19 cellular contexts compared by ENCODE assay signal in genomic region chrX:69501433-69501832, GRCh38. TPM values are rescaled to one million over a fixed set of nuclear protein-coding genes. Genes with fewer than 3 reads are reported as not detected.
DNase-seq lines count a peak whose midpoint lies in the region; ATAC-seq and TF ChIP-seq lines count a peak whose summit lies in the region.
"Had no signal": no experiment of that assay in that cellular context is flagged by ENCODE, and none has a peak within 500 bp of the region (broad histone marks: within the 10 kb centered on the region; RNA-seq: fewer than 3 reads in every experiment).

No MANE protein-coding gene starts in this region.

- no peaks in the 10 kb centered on the region for H3K36me3 Mint-ChIP-seq in Caco-2 (ENCODE audit: insufficient read depth, unreplicated experiment)
- H3K36me3 Mint-ChIP-seq in activated CD8-positive, alpha-beta memory T cell treated with anti-CD3 and anti-CD28 coated beads, Interleukin-2, amount 10 ng/mL, durations not matched to agents 7 days and 5 days, result no peaks in the 10 kb centered on the region
- H3K36me3 Mint-ChIP-seq: CD4-positive, alpha-beta memory T cell had no signal

- H3K27ac ChIP-seq in WERI-Rb-1, result no peak overlapping the region
- H3K27ac ChIP-seq in upper lobe of left lung, result no peak overlapping the region
- H3K27ac ChIP-seq: foreskin keratinocyte, KMS-11, pancreas had no signal

- H3K4me3 Mint-ChIP-seq in Caco-2 (ENCODE audit: unreplicated experiment), result no peak overlapping the region
- no peak overlapping the region for H3K4me3 Mint-ChIP-seq in activated CD8-positive, alpha-beta memory T cell treated with anti-CD3 and anti-CD28 coated beads, Interleukin-2, amount 10 ng/mL, durations not matched to agents 7 days and 5 days
- H3K4me3 Mint-ChIP-seq: CD4-positive, alpha-beta memory T cell; stimulated activated naive CD8-positive, alpha-beta T cell treated with anti-CD3 and anti-CD28 coated beads, Interleukin-15, Interleukin-2, amounts not matched to agents 100 ng/mL and 50 ng/mL, for 24 hours; T-helper 1 cell treated with Interleukin-12 subunit alpha and Interleukin-12 subunit beta and Interleukin-4 antibody, amounts not matched to agents 30 μg/mL and 1 μg/mL, for 36 hours had no signal

- POLR2A ChIA-PET in Caco-2 (lab: Charles Lee), result no interaction called here

- H3K36me3 ChIP-seq in Caco-2 (ENCODE audit: control insufficient read depth, insufficient read depth, low read length) (no peaks in the 10 kb centered on the region), H7 (replicated peaks; ENCODE audit: control insufficient read depth, insufficient read depth, low read length) (no peaks in the 10 kb centered on the region), WERI-Rb-1 (no peaks in the 10 kb centered on the region), upper lobe of left lung (no peaks in the 10 kb centered on the region)
- H3K36me3 ChIP-seq: pancreas had no signal

- H3K4me1 ChIP-seq in Caco-2 (no peaks in the 10 kb centered on the region), upper lobe of left lung (peaks cover 0 to 21% (median 3%) of the 10 kb centered on the region in 4 donors)
- H3K4me1 ChIP-seq: foreskin keratinocyte, pancreas had no signal

- H3K9me3 Mint-ChIP-seq in Caco-2 (ENCODE audit: unreplicated experiment), result no peaks in the 10 kb centered on the region
- no peaks in the 10 kb centered on the region for H3K9me3 Mint-ChIP-seq in activated CD8-positive, alpha-beta memory T cell treated with anti-CD3 and anti-CD28 coated beads, Interleukin-2, amount 10 ng/mL, durations not matched to agents 7 days and 5 days (ENCODE audit: low read depth)
- H3K9me3 Mint-ChIP-seq: activated naive CD4-positive, alpha-beta T cell treated with anti-CD3 and anti-CD28 coated beads, Interleukin-2, amount 50 U/mL, for 72 hours; CD4-positive, alpha-beta memory T cell; stimulated activated naive CD8-positive, alpha-beta T cell treated with anti-CD3 and anti-CD28 coated beads, Interleukin-15, Interleukin-2, amounts not matched to agents 100 ng/mL and 50 ng/mL, for 24 hours; T-helper 1 cell treated with Interleukin-12 subunit alpha and Interleukin-12 subunit beta and Interleukin-4 antibody, amounts not matched to agents 30 μg/mL and 1 μg/mL, for 36 hours had no signal

- TF ChIP-seq EP300 in upper lobe of left lung (IDR thresholded peaks at IDR 0.05), result no peak

- H3K27me3 ChIP-seq in Caco-2 (replicated peaks; ENCODE audit: control insufficient read depth, insufficient read depth, low read length) (no peaks in the 10 kb centered on the region), H7 (ENCODE audit: control insufficient read depth, insufficient read depth, low read length) (peaks cover 12% of the 10 kb centered on the region), WERI-Rb-1 (ENCODE audit: insufficient read depth, low read depth, severe bottlenecking) (no peaks in the 10 kb centered on the region), upper lobe of left lung (peaks cover 0 to 20% (median 1%) of the 10 kb centered on the region in 4 donors)

- ATAC-seq in activated CD8-positive, alpha-beta memory T cell treated with anti-CD3 and anti-CD28 coated beads, Interleukin-2, amount 10 ng/mL, durations not matched to agents 7 days and 5 days, result no peak
- no peak for ATAC-seq in upper lobe of left lung (ENCODE audit: low FRiP score in 2 of 2)
- ATAC-seq: activated naive CD4-positive, alpha-beta T cell treated with anti-CD3 and anti-CD28 coated beads, Interleukin-2, amount 50 U/mL, for 72 hours; pancreas had no signal

- no peaks in the 10 kb centered on the region for H3K9me3 ChIP-seq in Caco-2
- no peaks in the 10 kb centered on the region for H3K9me3 ChIP-seq in WERI-Rb-1 (ENCODE audit: severe bottlenecking)
- no peaks in the 10 kb centered on the region for H3K9me3 ChIP-seq in upper lobe of left lung
- H3K9me3 ChIP-seq: pancreas had no signal

- CTCF ChIA-PET in Caco-2 (lab: Charles Lee), result no interaction called here
- CTCF ChIA-PET in activated CD8-positive, alpha-beta memory T cell treated with anti-CD3 and anti-CD28 coated beads, Interleukin-2, amount 10 ng/mL, durations not matched to agents 7 days and 5 days (lab: Charles Lee), result no interaction called here

- H3K4me1 Mint-ChIP-seq in Caco-2 (ENCODE audit: low read depth, unreplicated experiment), result no peaks in the 10 kb centered on the region
- peaks cover 3% of the 10 kb centered on the region for H3K4me1 Mint-ChIP-seq in activated CD8-positive, alpha-beta memory T cell treated with anti-CD3 and anti-CD28 coated beads, Interleukin-2, amount 10 ng/mL, durations not matched to agents 7 days and 5 days

- TF ChIP-seq POLR2A in upper lobe of left lung (IDR thresholded peaks at IDR 0.05), result no peak

- TF ChIP-seq CTCF in Caco-2 (IDR thresholded peaks at IDR 0.05; ENCODE audit: insufficient read depth in 1 of 2, low read depth in 1 of 2, low read length in 1 of 2, severe bottlenecking in 1 of 2, unreplicated experiment in 1 of 2) (no peak), WERI-Rb-1 (IDR thresholded peaks at IDR 0.05; ENCODE audit: low read depth, low read length) (no peak), upper lobe of left lung (IDR thresholded peaks at IDR 0.05) (no peak)

- WGBS in upper lobe of left lung, 2 donors, result 25 to 55% methylated on average over 1 to 3 of the region's 3 CpGs

- peak; percentile 29 to 69 for DNase-seq in Caco-2
- peak; percentile 67 for DNase-seq in H7
- DNase-seq in WERI-Rb-1, result peak; percentile 71
- peak; percentile 29 for DNase-seq in iPS-NIHi7 (ENCODE audit: extremely low spot score)
- DNase-seq in activated CD8-positive, alpha-beta memory T cell treated with anti-CD3 and anti-CD28 coated beads, Interleukin-2, amount 10 ng/mL, durations not matched to agents 7 days and 5 days, result no peak
- no peak for DNase-seq in NCI-H2171 (lab: John Stamatoyannopoulos, UW)
- DNase-seq in NK-92 (lab: John Stamatoyannopoulos, UW; ENCODE audit: unreplicated experiment), result no peak
- DNase-seq in upper lobe of left lung, result no peak
- DNase-seq: activated CD4-positive, alpha-beta T cell treated with anti-CD3 and anti-CD28 coated beads, Interleukin-2, amount 50 U/mL, for 48 hours; CD4-positive, alpha-beta memory T cell; foreskin keratinocyte; NK-92 treated with Interleukin-12 subunit alpha and Interleukin-12 subunit beta, amount 100 ng/mL, for 24 hours; stimulated activated CD4-positive, alpha-beta T cell treated with anti-CD3 and anti-CD28 coated beads, Interleukin-4, amount 100 ng/mL, for 24 hours had no signal

- H3K27me3 Mint-ChIP-seq in Caco-2 (ENCODE audit: insufficient read depth, unreplicated experiment), result peaks cover 9% of the 10 kb centered on the region
- H3K27me3 Mint-ChIP-seq in activated CD8-positive, alpha-beta memory T cell treated with anti-CD3 and anti-CD28 coated beads, Interleukin-2, amount 10 ng/mL, durations not matched to agents 7 days and 5 days, result peaks cover 11% of the 10 kb centered on the region

- H3K27ac Mint-ChIP-seq in Caco-2 (ENCODE audit: unreplicated experiment), result no peak overlapping the region
- no peak overlapping the region for H3K27ac Mint-ChIP-seq in activated CD8-positive, alpha-beta memory T cell treated with anti-CD3 and anti-CD28 coated beads, Interleukin-2, amount 10 ng/mL, durations not matched to agents 7 days and 5 days
- H3K27ac Mint-ChIP-seq: activated naive CD4-positive, alpha-beta T cell treated with anti-CD3 and anti-CD28 coated beads, Interleukin-2, amount 50 U/mL, for 72 hours; CD4-positive, alpha-beta memory T cell; stimulated activated naive CD8-positive, alpha-beta T cell treated with anti-CD3 and anti-CD28 coated beads, Interleukin-15, Interleukin-2, amounts not matched to agents 100 ng/mL and 50 ng/mL, for 24 hours; T-helper 1 cell treated with Interleukin-12 subunit alpha and Interleukin-12 subunit beta and Interleukin-4 antibody, amounts not matched to agents 30 μg/mL and 1 μg/mL, for 36 hours had no signal

- H3K4me3 ChIP-seq in Caco-2 (ENCODE audit: low read depth, low read length), result no peak overlapping the region
- H3K4me3 ChIP-seq in H7 (ENCODE audit: insufficient read depth, low read depth, low read length), result no peak overlapping the region
- no peak overlapping the region for H3K4me3 ChIP-seq in WERI-Rb-1 (ENCODE audit: low read depth, low read length)
- H3K4me3 ChIP-seq in upper lobe of left lung, result no peak overlapping the region
- H3K4me3 ChIP-seq: pancreas had no signal

- BruUV-seq in Caco-2 (replicated peaks; lab: Mats Ljungman, UMichigan), result no TSS peak

- intact Hi-C loops in Caco-2 (cut with micrococcal nuclease; ENCODE audit: unreplicated experiment), result no loop called here

RNA-seq across cellular contexts. Expression of gene NALF2, which starts 2.7 kb away (rescaled TPM):
- total RNA-seq in Caco-2 (2022) (3.0 and 3.1 TPM in 2 replicates), upper lobe of left lung (under 1 TPM in 3 of 6 donors, not detected in 3; 0.06 to 0.37 (median 0.15) TPM)
- total RNA-seq in H7 (2014; rRNA removed; shearing (Covaris generic)), result 5.4 and 7.4 TPM in 2 replicates
- total RNA-seq in activated CD8-positive, alpha-beta memory T cell treated with anti-CD3 and anti-CD28 coated beads, Interleukin-2, amount 10 ng/mL, durations not matched to agents 7 days and 5 days, result under 1 TPM in 1 of 2 experiments, not detected in 1; 0.23 TPM
- total RNA-seq: CD4-positive, alpha-beta memory T cell; chondrocyte had no signal

Comparison
In these comparisons a context has a peak if more than half of its experiments do, and no peak if none do; other contexts are left out.
1. DNase-seq: peak in Caco-2 (2 of 2), H7 (single experiment), WERI-Rb-1 (single experiment) and iPS-NIHi7 (single experiment); none in activated CD8-positive, alpha-beta memory T cell treated with anti-CD3 and anti-CD28 coated beads, Interleukin-2, amount 10 ng/mL, durations not matched to agents 7 days and 5 days (single experiment), NCI-H2171 (single experiment), NK-92 (single experiment) and upper lobe of left lung (0 of 2).